12 cellular contexts compared by ENCODE assay signal in genomic region chr10:79144341-79145173, GRCh38.
A peak's percentile ranks its signal among the peaks of the same experiment; 100 is the strongest.
DNase-seq lines count a peak whose midpoint lies in the region; ATAC-seq, FAIRE-seq and TF ChIP-seq lines count a peak whose summit lies in the region.
"Had no signal": no experiment of that assay in that cellular context is flagged by ENCODE, and none has a peak within 500 bp of the region (broad histone marks: within the 10 kb centered on the region; RNA-seq: fewer than 3 reads in every experiment).

No MANE protein-coding gene starts in this region.

- intact Hi-C loops in heart right ventricle (cut with DNase I), result loop anchor here in 3 of 10 donors (5.0 kb wide), 3 partner anchors 38 to 72 kb away; no protein-coding TSS in a partner anchor
- intact Hi-C loops in left ventricle myocardium superior (cut with micrococcal nuclease), result loop anchor here (10.0 kb wide), 1 partner anchor 70 kb away; no protein-coding TSS in a partner anchor
- intact Hi-C loops in upper lobe of right lung (cut with DNase I), result no loop called here

- H3K27me3 ChIP-seq in heart right ventricle (no peaks in the 10 kb centered on the region), upper lobe of right lung (no peaks in the 10 kb centered on the region)
- H3K27me3 ChIP-seq: left lung had no signal

- ATAC-seq in heart right ventricle (no peak), left ventricle myocardium superior (no peak), upper lobe of right lung (no peak), HG03139 (IDR thresholded peaks at IDR 0.05; ENCODE audit: unreplicated experiment) (no peak)
- ATAC-seq: left lung had no signal

- H3K36me3 ChIP-seq in heart right ventricle (peaks cover 0 to 49% (median 19%) of the 10 kb centered on the region in 9 donors), upper lobe of right lung (peaks cover 14% of the 10 kb centered on the region)

- H3K27ac ChIP-seq in heart right ventricle, result peak overlapping the region in 9 of 10 donors; percentile 37 to 98 (median 92)
- H3K27ac ChIP-seq in upper lobe of right lung, result peak overlapping the region; percentile 92

- DNase-seq in heart right ventricle, result no peak
- no peak for DNase-seq in left ventricle myocardium superior
- peak; percentile 66 for DNase-seq in astrocyte of the hippocampus (ENCODE audit: low read depth, low spot score)
- peak; percentile 37 for DNase-seq in midbrain (lab: John Stamatoyannopoulos, UW)
- DNase-seq in upper lobe of right lung, result no peak
- no peak for DNase-seq in DMS79 treated with DMSO at 0.1 percent for 48 hours (lab: John Stamatoyannopoulos, UW)
- no peak for DNase-seq in frontal cortex (ENCODE audit: low spot score in 2 of 2)
- DNase-seq: activated CD4-positive, alpha-beta T cell treated with anti-CD3 and anti-CD28 coated beads, Interleukin-2, amount 50 U/mL, for 4 hours; COR-L47; left lung; NK-92 treated with Interleukin-12 subunit alpha and Interleukin-12 subunit beta, amount 100 ng/mL, for 24 hours had no signal

- TF ChIP-seq CTCF in heart right ventricle (IDR thresholded peaks at IDR 0.05) (no peak), upper lobe of right lung (IDR thresholded peaks at IDR 0.05) (no peak)

- H3K4me1 ChIP-seq in heart right ventricle (peaks cover 84 to 100% (median 100%) of the 10 kb centered on the region in 9 donors), upper lobe of right lung (peaks cover 83% of the 10 kb centered on the region)

- H3K9me3 ChIP-seq in heart right ventricle (no peaks in the 10 kb centered on the region), upper lobe of right lung (no peaks in the 10 kb centered on the region)
- H3K9me3 ChIP-seq: left lung had no signal

- H3K4me3 ChIP-seq in heart right ventricle, result no peak overlapping the region
- H3K4me3 ChIP-seq in upper lobe of right lung, result no peak overlapping the region
- H3K4me3 ChIP-seq: left lung had no signal

- FAIRE-seq in frontal cortex (lab: Jason Lieb, UNC), result no peak

- 65 to 67% methylated on average over 12 of the region's 12 CpGs for WGBS in heart right ventricle, 2 donors

Comparison
In these comparisons a context has a peak if more than half of its experiments do, and no peak if none do; other contexts are left out.
1. DNase-seq: peak in astrocyte of the hippocampus (single experiment) and midbrain (single experiment); none in heart right ventricle (0 of 2), left ventricle myocardium superior (single experiment), upper lobe of right lung (single experiment), DMS79 treated with DMSO at 0.1 percent for 48 hours (single experiment) and frontal cortex (0 of 2).